Comparison of ENCODE assay signal across 21 cellular contexts in genomic region chr10:12177642-12178041, GRCh38.
DNase-seq lines count a peak whose midpoint lies in the region; ATAC-seq and TF ChIP-seq lines count a peak whose summit lies in the region.
"Had no signal": no experiment of that assay in that cellular context is flagged by ENCODE, and none has a peak within 500 bp of the region (broad histone marks: within the 10 kb centered on the region; RNA-seq: fewer than 3 reads in every experiment).

No MANE protein-coding gene starts in this region.

- H3K4me1 ChIP-seq in RWPE2 (ENCODE audit: insufficient read depth, poor library complexity, severe bottlenecking), result no peaks in the 10 kb centered on the region
- H3K4me1 ChIP-seq: A549, gastrocnemius medialis, vagina had no signal

- no peak for TF ChIP-seq CTCF in RWPE2 (IDR thresholded peaks at IDR 0.05; ENCODE audit: poor library complexity, severe bottlenecking)

- peaks cover 87% of the 10 kb centered on the region for H3K36me3 ChIP-seq in RWPE2 (ENCODE audit: low read depth)

- no peak overlapping the region for H3K27ac ChIP-seq in RWPE2 (ENCODE audit: poor library complexity, severe bottlenecking)
- H3K27ac ChIP-seq: A549, brain microvascular endothelial cell, epithelial cell of prostate, gastrocnemius medialis, PC-9, skin epidermis, vagina had no signal

- H3K27me3 ChIP-seq in RWPE2 (ENCODE audit: insufficient read depth, poor library complexity, severe bottlenecking), result no peaks in the 10 kb centered on the region
- H3K27me3 ChIP-seq: brain microvascular endothelial cell, gastrocnemius medialis, vagina had no signal

- no peak overlapping the region for H3K4me3 ChIP-seq in RWPE2 (ENCODE audit: severe bottlenecking)
- H3K4me3 ChIP-seq: A549, gastrocnemius medialis, PC-9, skin epidermis, vagina had no signal

- peak; percentile 36; the same call in 1 of the 3 replicates for ATAC-seq in RWPE2 (ENCODE audit: low read depth)
- ATAC-seq: A549, gastrocnemius medialis had no signal

- peak; percentile 38 for DNase-seq in activated CD4-positive, alpha-beta T cell treated with anti-CD3 and anti-CD28 coated beads for 48 hours
- DNase-seq in activated CD4-positive, alpha-beta T cell treated with anti-CD3 and anti-CD28 coated beads for 1 hour, result no peak
- DNase-seq in HCEC 1CT (peak; percentile 48), RWPE2 (ENCODE audit: low spot score) (no peak), glomerular visceral epithelial cell (ENCODE audit: extremely low spot score) (peak; percentile 56), NCI-H748 (lab: John Stamatoyannopoulos, UW; ENCODE audit: unreplicated experiment) (no peak), NCI-H1436 (lab: John Stamatoyannopoulos, UW) (no peak), cortex of kidney (lab: John Stamatoyannopoulos, UW) (no peak)
- DNase-seq: activated CD4-positive, alpha-beta T cell treated with anti-CD3 and anti-CD28 coated beads, Interleukin-2, amount 50 U/mL, for 1 hour; brain microvascular endothelial cell; C1 segment of cervical spinal cord; gastrocnemius medialis; GDM1; NCI-H1930; NCI-H345; PC-9; stimulated activated CD4-positive, alpha-beta T cell treated with anti-CD3 and anti-CD28 coated beads, Interleukin-4, amount 100 ng/mL, for 4 hours had no signal

- H3K9me3 ChIP-seq in RWPE2 (ENCODE audit: severe bottlenecking), result no peaks in the 10 kb centered on the region
- H3K9me3 ChIP-seq: A549, gastrocnemius medialis, vagina had no signal

Comparison
In these comparisons a context has a peak if more than half of its experiments do, and no peak if none do; other contexts are left out.
1. DNase-seq: peak in activated CD4-positive, alpha-beta T cell treated with anti-CD3 and anti-CD28 coated beads for 48 hours (single experiment), HCEC 1CT (single experiment) and glomerular visceral epithelial cell (single experiment); none in activated CD4-positive, alpha-beta T cell treated with anti-CD3 and anti-CD28 coated beads for 1 hour (single experiment), RWPE2 (single experiment), NCI-H748 (single experiment), NCI-H1436 (single experiment) and cortex of kidney (single experiment).